ENCODE assay signal across 1 cellular context in the genomic region with DNA sequence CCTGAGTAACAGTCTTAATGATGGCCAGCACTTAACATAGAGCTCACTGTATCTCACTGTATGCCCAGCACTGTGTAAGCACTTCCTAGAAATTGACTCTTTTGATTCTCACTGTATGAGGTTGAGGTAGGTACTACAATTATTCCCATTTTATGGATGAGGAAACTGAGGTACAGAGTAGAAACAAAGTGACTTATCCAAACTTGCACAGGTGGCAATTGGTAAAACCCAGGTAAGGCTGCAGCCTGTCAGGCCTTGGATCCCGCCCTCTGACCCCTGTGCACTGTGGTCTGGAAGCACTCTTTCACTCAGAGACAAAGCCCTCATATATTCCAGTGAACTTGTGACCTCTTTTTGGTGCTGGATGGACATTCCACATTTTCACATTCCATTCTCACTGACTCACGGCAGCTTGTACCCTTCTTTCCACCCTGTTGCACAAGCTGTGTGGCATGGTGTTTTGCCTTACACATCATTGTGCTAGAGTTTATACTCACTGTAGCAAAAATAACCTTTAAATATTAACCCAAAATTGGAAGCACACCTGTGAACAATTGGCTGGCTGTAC.
TF ChIP-seq lines count a peak whose summit lies in the region.

No MANE protein-coding gene starts in this region.

TF ChIP-seq in HepG2, 621 proteins besides CTCF, POLR2A, EP300 and RAD21 (continued from another document and continues in another):
- no peak for TF ChIP-seq ZNF687 (CRISPR knock-in tag; IDR thresholded peaks at IDR 0.05)
- peak; percentile 79; the same call in 1 of the 2 replicates for TF ChIP-seq EHMT2 (IDR thresholded peaks at IDR 0.05; ENCODE audit: borderline replicate concordance, low read depth, low read length)
- no peak for TF ChIP-seq MAZ (IDR thresholded peaks at IDR 0.05; ENCODE audit: borderline replicate concordance, low read depth, low read length)
- TF ChIP-seq MAZ (CRISPR knock-in tag; IDR thresholded peaks at IDR 0.05; ENCODE audit: low read depth) = peak; percentile 68
- TF ChIP-seq ZNF101 (CRISPR knock-in tag; IDR thresholded peaks at IDR 0.05; ENCODE audit: borderline replicate concordance, low read depth) = no peak
- TF ChIP-seq ZNF331 (CRISPR knock-in tag; IDR thresholded peaks at IDR 0.05) = peak; percentile 96
- TF ChIP-seq XRCC5 (optimal IDR thresholded peaks at IDR 0.05; ENCODE audit: low read length) = peak; percentile 64
- 0 out of 2 replicates have a peak, but pooled peaks have one; percentile 11 for TF ChIP-seq TOPORS (CRISPR knock-in tag; IDR thresholded peaks at IDR 0.05)
- TF ChIP-seq, protein P1, sequence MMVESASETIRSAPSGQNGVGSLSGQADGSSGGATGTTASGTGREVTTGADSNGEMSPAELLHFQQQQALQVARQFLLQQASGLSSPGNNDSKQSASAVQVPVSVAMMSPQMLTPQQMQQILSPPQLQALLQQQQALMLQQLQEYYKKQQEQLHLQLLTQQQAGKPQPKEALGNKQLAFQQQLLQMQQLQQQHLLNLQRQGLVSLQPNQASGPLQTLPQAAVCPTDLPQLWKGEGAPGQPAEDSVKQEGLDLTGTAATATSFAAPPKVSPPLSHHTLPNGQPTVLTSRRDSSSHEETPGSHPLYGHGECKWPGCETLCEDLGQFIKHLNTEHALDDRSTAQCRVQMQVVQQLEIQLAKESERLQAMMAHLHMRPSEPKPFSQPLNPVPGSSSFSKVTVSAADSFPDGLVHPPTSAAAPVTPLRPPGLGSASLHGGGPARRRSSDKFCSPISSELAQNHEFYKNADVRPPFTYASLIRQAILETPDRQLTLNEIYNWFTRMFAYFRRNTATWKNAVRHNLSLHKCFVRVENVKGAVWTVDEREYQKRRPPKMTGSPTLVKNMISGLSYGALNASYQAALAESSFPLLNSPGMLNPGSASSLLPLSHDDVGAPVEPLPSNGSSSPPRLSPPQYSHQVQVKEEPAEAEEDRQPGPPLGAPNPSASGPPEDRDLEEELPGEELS (CRISPR knock-in tag; IDR thresholded peaks at IDR 0.05) = peak; percentile 98
- TF ChIP-seq, protein P2, sequence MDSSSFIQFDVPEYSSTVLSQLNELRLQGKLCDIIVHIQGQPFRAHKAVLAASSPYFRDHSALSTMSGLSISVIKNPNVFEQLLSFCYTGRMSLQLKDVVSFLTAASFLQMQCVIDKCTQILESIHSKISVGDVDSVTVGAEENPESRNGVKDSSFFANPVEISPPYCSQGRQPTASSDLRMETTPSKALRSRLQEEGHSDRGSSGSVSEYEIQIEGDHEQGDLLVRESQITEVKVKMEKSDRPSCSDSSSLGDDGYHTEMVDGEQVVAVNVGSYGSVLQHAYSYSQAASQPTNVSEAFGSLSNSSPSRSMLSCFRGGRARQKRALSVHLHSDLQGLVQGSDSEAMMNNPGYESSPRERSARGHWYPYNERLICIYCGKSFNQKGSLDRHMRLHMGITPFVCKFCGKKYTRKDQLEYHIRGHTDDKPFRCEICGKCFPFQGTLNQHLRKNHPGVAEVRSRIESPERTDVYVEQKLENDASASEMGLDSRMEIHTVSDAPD (CRISPR knock-in tag; IDR thresholded peaks at IDR 0.05) = peak; percentile 94; the same call in 1 of the 2 replicates
- peak; percentile 83; the same call in 1 of the 2 replicates for TF ChIP-seq MIER2 (CRISPR knock-in tag; IDR thresholded peaks at IDR 0.05)
- peak; percentile 99 for TF ChIP-seq CHD4 (IDR thresholded peaks at IDR 0.05; ENCODE audit: borderline replicate concordance, low read length)
- peak; percentile 67 for TF ChIP-seq PITX1 (CRISPR knock-in tag; IDR thresholded peaks at IDR 0.05)
- TF ChIP-seq ZBTB37 (CRISPR knock-in tag; IDR thresholded peaks at IDR 0.05) = peak; percentile 89; the same call in 1 of the 2 replicates
- peak; percentile 69; the same call in 1 of the 2 replicates for TF ChIP-seq ZNF670 (CRISPR knock-in tag; IDR thresholded peaks at IDR 0.05; ENCODE audit: borderline replicate concordance)
- TF ChIP-seq, protein P3, sequence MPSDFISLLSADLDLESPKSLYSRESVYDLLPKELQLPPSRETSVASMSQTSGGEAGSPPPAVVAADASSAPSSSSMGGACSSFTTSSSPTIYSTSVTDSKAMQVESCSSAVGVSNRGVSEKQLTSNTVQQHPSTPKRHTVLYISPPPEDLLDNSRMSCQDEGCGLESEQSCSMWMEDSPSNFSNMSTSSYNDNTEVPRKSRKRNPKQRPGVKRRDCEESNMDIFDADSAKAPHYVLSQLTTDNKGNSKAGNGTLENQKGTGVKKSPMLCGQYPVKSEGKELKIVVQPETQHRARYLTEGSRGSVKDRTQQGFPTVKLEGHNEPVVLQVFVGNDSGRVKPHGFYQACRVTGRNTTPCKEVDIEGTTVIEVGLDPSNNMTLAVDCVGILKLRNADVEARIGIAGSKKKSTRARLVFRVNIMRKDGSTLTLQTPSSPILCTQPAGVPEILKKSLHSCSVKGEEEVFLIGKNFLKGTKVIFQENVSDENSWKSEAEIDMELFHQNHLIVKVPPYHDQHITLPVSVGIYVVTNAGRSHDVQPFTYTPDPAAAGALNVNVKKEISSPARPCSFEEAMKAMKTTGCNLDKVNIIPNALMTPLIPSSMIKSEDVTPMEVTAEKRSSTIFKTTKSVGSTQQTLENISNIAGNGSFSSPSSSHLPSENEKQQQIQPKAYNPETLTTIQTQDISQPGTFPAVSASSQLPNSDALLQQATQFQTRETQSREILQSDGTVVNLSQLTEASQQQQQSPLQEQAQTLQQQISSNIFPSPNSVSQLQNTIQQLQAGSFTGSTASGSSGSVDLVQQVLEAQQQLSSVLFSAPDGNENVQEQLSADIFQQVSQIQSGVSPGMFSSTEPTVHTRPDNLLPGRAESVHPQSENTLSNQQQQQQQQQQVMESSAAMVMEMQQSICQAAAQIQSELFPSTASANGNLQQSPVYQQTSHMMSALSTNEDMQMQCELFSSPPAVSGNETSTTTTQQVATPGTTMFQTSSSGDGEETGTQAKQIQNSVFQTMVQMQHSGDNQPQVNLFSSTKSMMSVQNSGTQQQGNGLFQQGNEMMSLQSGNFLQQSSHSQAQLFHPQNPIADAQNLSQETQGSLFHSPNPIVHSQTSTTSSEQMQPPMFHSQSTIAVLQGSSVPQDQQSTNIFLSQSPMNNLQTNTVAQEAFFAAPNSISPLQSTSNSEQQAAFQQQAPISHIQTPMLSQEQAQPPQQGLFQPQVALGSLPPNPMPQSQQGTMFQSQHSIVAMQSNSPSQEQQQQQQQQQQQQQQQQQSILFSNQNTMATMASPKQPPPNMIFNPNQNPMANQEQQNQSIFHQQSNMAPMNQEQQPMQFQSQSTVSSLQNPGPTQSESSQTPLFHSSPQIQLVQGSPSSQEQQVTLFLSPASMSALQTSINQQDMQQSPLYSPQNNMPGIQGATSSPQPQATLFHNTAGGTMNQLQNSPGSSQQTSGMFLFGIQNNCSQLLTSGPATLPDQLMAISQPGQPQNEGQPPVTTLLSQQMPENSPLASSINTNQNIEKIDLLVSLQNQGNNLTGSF (CRISPR knock-in tag; IDR thresholded peaks at IDR 0.05) = no peak
- TF ChIP-seq ISL2 (CRISPR knock-in tag; IDR thresholded peaks at IDR 0.05) = peak; percentile 93
- TF ChIP-seq ZNF124 (CRISPR knock-in tag; IDR thresholded peaks at IDR 0.05) = no peak; the same call in 1 of the 2 replicates
- no peak for TF ChIP-seq NR0B2 (CRISPR knock-in tag; IDR thresholded peaks at IDR 0.05)
- TF ChIP-seq, protein P4, sequence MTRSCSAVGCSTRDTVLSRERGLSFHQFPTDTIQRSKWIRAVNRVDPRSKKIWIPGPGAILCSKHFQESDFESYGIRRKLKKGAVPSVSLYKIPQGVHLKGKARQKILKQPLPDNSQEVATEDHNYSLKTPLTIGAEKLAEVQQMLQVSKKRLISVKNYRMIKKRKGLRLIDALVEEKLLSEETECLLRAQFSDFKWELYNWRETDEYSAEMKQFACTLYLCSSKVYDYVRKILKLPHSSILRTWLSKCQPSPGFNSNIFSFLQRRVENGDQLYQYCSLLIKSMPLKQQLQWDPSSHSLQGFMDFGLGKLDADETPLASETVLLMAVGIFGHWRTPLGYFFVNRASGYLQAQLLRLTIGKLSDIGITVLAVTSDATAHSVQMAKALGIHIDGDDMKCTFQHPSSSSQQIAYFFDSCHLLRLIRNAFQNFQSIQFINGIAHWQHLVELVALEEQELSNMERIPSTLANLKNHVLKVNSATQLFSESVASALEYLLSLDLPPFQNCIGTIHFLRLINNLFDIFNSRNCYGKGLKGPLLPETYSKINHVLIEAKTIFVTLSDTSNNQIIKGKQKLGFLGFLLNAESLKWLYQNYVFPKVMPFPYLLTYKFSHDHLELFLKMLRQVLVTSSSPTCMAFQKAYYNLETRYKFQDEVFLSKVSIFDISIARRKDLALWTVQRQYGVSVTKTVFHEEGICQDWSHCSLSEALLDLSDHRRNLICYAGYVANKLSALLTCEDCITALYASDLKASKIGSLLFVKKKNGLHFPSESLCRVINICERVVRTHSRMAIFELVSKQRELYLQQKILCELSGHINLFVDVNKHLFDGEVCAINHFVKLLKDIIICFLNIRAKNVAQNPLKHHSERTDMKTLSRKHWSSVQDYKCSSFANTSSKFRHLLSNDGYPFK (CRISPR knock-in tag; IDR thresholded peaks at IDR 0.05; ENCODE audit: borderline replicate concordance) = no peak
- TF ChIP-seq PBX3 (CRISPR knock-in tag; IDR thresholded peaks at IDR 0.05; ENCODE audit: borderline replicate concordance) = no peak
- TF ChIP-seq ZNF205 (CRISPR knock-in tag; IDR thresholded peaks at IDR 0.05) = peak; percentile 83
- TF ChIP-seq PCBP2 (optimal IDR thresholded peaks at IDR 0.05; ENCODE audit: low read depth, low read length, poor library complexity, severe bottlenecking) = no peak
- peak; percentile 89 for TF ChIP-seq HDAC1 (CRISPR knock-in tag; IDR thresholded peaks at IDR 0.05)
- no peak for TF ChIP-seq ZHX1 (CRISPR knock-in tag; IDR thresholded peaks at IDR 0.05; ENCODE audit: low read depth)
- no peak for TF ChIP-seq DBP (CRISPR knock-in tag; IDR thresholded peaks at IDR 0.05; ENCODE audit: not compliant biosample characterization)
